8 cellular contexts compared by ENCODE assay signal in the genomic region with DNA sequence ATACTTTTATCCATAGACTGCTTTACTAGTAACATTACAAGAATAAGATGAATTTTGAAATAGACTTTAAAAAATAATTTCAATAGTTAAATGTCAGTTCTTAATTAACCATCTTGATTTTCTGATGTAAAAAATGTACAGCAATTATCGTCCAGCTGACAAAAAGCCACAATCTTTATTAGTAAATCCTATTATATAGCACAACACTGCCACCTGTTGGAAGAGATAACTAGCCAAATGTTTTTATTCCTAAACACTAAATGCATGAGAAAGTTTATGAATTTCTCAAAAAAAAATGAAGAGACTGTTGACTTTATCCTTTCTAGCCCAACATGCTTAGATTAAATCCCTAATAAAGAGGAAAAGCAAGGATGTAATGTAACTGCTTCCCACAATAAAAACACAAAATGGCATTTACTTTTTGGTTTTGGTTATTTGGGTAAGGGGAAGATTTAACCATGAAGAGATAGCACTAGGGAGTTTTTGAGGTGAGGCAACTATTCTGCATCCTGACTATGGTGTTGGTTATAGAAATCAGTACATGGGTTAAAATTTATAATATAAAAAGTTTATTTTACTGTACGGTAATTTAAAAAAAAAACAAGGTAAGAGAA. TPM values are rescaled to one million over a fixed set of nuclear protein-coding genes. Genes with fewer than 3 reads are reported as not detected.
DNase-seq lines count a peak whose midpoint lies in the region; ATAC-seq, FAIRE-seq and TF ChIP-seq lines count a peak whose summit lies in the region.

No MANE protein-coding gene starts in this region.

- 47% methylated on average over 2 of the region's 2 CpGs for WGBS in A549 (ENCODE audit: missing lambda C conversion rate)
- 43% methylated on average over 1 of the region's 2 CpGs for WGBS in mesenchymal stem cell

- H3K4me2 ChIP-seq in A549 (no peak overlapping the region), mesenchymal stem cell (ENCODE audit: low read length, poor library complexity, severe bottlenecking) (no peak overlapping the region)

- no peak overlapping the region for H2BK120ac ChIP-seq in mesenchymal stem cell (ENCODE audit: low read depth, low read length)

- TF ChIP-seq EP300 in A549 (IDR thresholded peaks at IDR 0.05), result no peak

- no peak overlapping the region for H4K8ac ChIP-seq in mesenchymal stem cell (ENCODE audit: low read length)

- H3K27ac ChIP-seq in A549 (no peak overlapping the region), mesenchymal stem cell (ENCODE audit: low read length, poor library complexity, severe bottlenecking) (no peak overlapping the region)

- CTCF ChIA-PET in A549 (lab: Yijun Ruan, JAX), result interaction anchor here (0.6 to 3.7 kb wide), 29 partner anchors 8 to 780 kb away, joined by 3 to 63 read pairs (median 4); a partner anchor contains a TSS

- H4K91ac ChIP-seq in mesenchymal stem cell (ENCODE audit: low read length), result no peak overlapping the region

- H3K4me1 ChIP-seq in A549, result peaks cover 8% of the 10 kb centered on the region
- H3K4me1 ChIP-seq in mesenchymal stem cell (ENCODE audit: control insufficient read depth, insufficient read depth, low read depth, low read length), result no peaks in the 10 kb centered on the region

- DNase-seq in A549 (ENCODE audit: low read depth in 1 of 2, low spot score in 1 of 2), result peak; percentile 23 to 48
- DNase-seq in GM06990 (ENCODE audit: extremely low read depth, insufficient read length), result no peak
- peak; percentile 32 for DNase-seq in NCI-H2196 treated with DMSO at 0.1 percent for 48 hours (lab: John Stamatoyannopoulos, UW; ENCODE audit: unreplicated experiment)
- DNase-seq in central memory CD4-positive, alpha-beta T cell, result peak; percentile 50
- peak; percentile 69 for DNase-seq in mesenchymal stem cell
- DNase-seq in GOT3 (lab: John Stamatoyannopoulos, UW), result no peak

- H2BK12ac ChIP-seq in mesenchymal stem cell (ENCODE audit: low read length in 2 of 2), result no peak overlapping the region

- no peak overlapping the region for H3K18ac ChIP-seq in mesenchymal stem cell (ENCODE audit: low read depth in 1 of 2, low read length in 2 of 2)

- no peak overlapping the region for H3K4ac ChIP-seq in mesenchymal stem cell (ENCODE audit: low read depth in 1 of 2, low read length in 2 of 2)

- H3K4me3 ChIP-seq in A549 (no peak overlapping the region), GM06990 (replicated peaks; ENCODE audit: low read depth, low read length) (no peak overlapping the region), mesenchymal stem cell (ENCODE audit: insufficient read depth in 1 of 2, low read depth in 1 of 2, low read length in 2 of 2) (no peak overlapping the region)

- no peak overlapping the region for H2AFZ ChIP-seq in mesenchymal stem cell (ENCODE audit: low read depth, low read length)

- no peak; a peak in 1 of 6 replicates for ATAC-seq in A549
- ATAC-seq in HG03571 (IDR thresholded peaks at IDR 0.05; ENCODE audit: unreplicated experiment), result no peak
- no peak for ATAC-seq in HG02852 (IDR thresholded peaks at IDR 0.05; ENCODE audit: unreplicated experiment)

- TF ChIP-seq POLR2A in A549 (IDR thresholded peaks at IDR 0.05; ENCODE audit: low read length), result no peak

- peaks cover 18% of the 10 kb centered on the region for H3K79me1 ChIP-seq in mesenchymal stem cell (replicated peaks; ENCODE audit: low read length, poor library complexity, severe bottlenecking)

- no peaks in the 10 kb centered on the region for H3K27me3 ChIP-seq in GM06990 (replicated peaks; ENCODE audit: control insufficient read depth, insufficient read depth, low read length)
- no peaks in the 10 kb centered on the region for H3K27me3 ChIP-seq in mesenchymal stem cell (ENCODE audit: control insufficient read depth in 1 of 2, insufficient read depth in 1 of 2, low read length in 2 of 2)

- peak overlapping the region; percentile 20 for H3K9ac ChIP-seq in mesenchymal stem cell (ENCODE audit: low read length)

- H3K14ac ChIP-seq in mesenchymal stem cell (ENCODE audit: low read length in 2 of 2), result no peak overlapping the region

- H3K36me3 ChIP-seq in GM06990 (ENCODE audit: control insufficient read depth, insufficient read depth, low read length) (no peaks in the 10 kb centered on the region), mesenchymal stem cell (ENCODE audit: control insufficient read depth in 1 of 2, insufficient read depth in 2 of 2, low read depth in 1 of 2, low read length in 2 of 2) (peaks cover 0 to 3% of the 10 kb centered on the region in 2 experiments)

- TF ChIP-seq CTCF in A549 (IDR thresholded peaks at IDR 0.05) (peak; percentile 88), GM06990 (IDR thresholded peaks at IDR 0.05; ENCODE audit: insufficient read depth, low read length, poor library complexity, severe bottlenecking) (peak; percentile 45)

- FAIRE-seq in A549 (lab: Jason Lieb, UNC), result peak; percentile 36

- H2BK5ac ChIP-seq in mesenchymal stem cell (ENCODE audit: low read depth, low read length, poor library complexity, severe bottlenecking), result no peak overlapping the region

- no peak overlapping the region for H3K23ac ChIP-seq in mesenchymal stem cell (ENCODE audit: low read length in 2 of 2)

- H3K9me3 ChIP-seq in A549, result no peaks in the 10 kb centered on the region
- no peaks in the 10 kb centered on the region for H3K9me3 ChIP-seq in mesenchymal stem cell (ENCODE audit: control insufficient read depth, low read length)

- TF ChIP-seq RAD21 in A549 (conservative IDR thresholded peaks at IDR 0.05 in 1 of 2, IDR thresholded peaks at IDR 0.05 in 1 of 2), result peak; percentile 71 to 83

- H2AK5ac ChIP-seq in mesenchymal stem cell (ENCODE audit: low read length, severe bottlenecking), result no peak overlapping the region

- POLR2A ChIA-PET in A549 (lab: Yijun Ruan, JAX), result interaction anchor here (3.4 kb wide), 1 partner anchor 139 kb away, joined by 19 read pairs; a partner anchor contains a TSS

- H2BK15ac ChIP-seq in mesenchymal stem cell (ENCODE audit: low read depth, poor library complexity, severe bottlenecking), result no peak overlapping the region

TF ChIP-seq in A549, 52 proteins besides CTCF, POLR2A, EP300 and RAD21:
- TF ChIP-seq GATA3 (IDR thresholded peaks at IDR 0.05; ENCODE audit: borderline replicate concordance) (no peak), SMC3 (IDR thresholded peaks at IDR 0.05) (peak; percentile 77)

RNA-seq across cellular contexts. Expression of a gene that starts 8.0 kb away (rescaled TPM):
- polyA plus RNA-seq in A549 (2011; rRNA removed) (57.5 and 84.0 TPM in 2 replicates), A549 (2017; fragmentation: RNase III; extraction: RNeasy Plus Mini Kit Qiagen cat#74134 plus additional on column Dnase treatment) (91.3 to 94.6 TPM (median 91.4 TPM) in 3 replicates)
- 22.8 and 32.3 TPM in 2 replicates for polyA plus RNA-seq in A549 (2012; cell fraction: cytosol; rRNA removed)
- polyA plus RNA-seq in A549 (2012; cell fraction: nucleus; rRNA removed), result 12.7 and 39.8 TPM in 2 replicates
- polyA minus RNA-seq in A549 (2011; rRNA and poly(A)+ RNA removed), result 59.7 and 63.3 TPM in 2 replicates
- polyA plus RNA-seq in mesenchymal stem cell (2013, experiment 1 of 2), result 53.6 TPM
- 55.1 TPM for polyA plus RNA-seq in mesenchymal stem cell (2013, experiment 2 of 2)

RNA-seq across cellular contexts. Expression of a gene that starts 37.2 kb away (rescaled TPM):
- polyA plus RNA-seq in A549 (2011; rRNA removed) (71.3 and 85.4 TPM in 2 replicates), A549 (2017; fragmentation: RNase III; extraction: RNeasy Plus Mini Kit Qiagen cat#74134 plus additional on column Dnase treatment) (65.2 to 76.5 TPM (median 68.5 TPM) in 3 replicates)
- polyA plus RNA-seq in A549 (2012; cell fraction: cytosol; rRNA removed), result 50.1 and 63.7 TPM in 2 replicates
- polyA plus RNA-seq in A549 (2012; cell fraction: nucleus; rRNA removed), result 23.7 and 31.3 TPM in 2 replicates
- polyA minus RNA-seq in A549 (2011; rRNA and poly(A)+ RNA removed), result 29.5 and 36.9 TPM in 2 replicates
- 66.7 TPM for polyA plus RNA-seq in mesenchymal stem cell (2013, experiment 1 of 2)
- 67.2 TPM for polyA plus RNA-seq in mesenchymal stem cell (2013, experiment 2 of 2)

Comparison
In these comparisons a context has a peak if more than half of its experiments do, and no peak if none do; other contexts are left out.
1. DNase-seq: peak in A549 (2 of 2), NCI-H2196 treated with DMSO at 0.1 percent for 48 hours (single experiment), central memory CD4-positive, alpha-beta T cell (single experiment) and mesenchymal stem cell (single experiment); none in GM06990 (single experiment) and GOT3 (single experiment).